ENCODE assay signal across 16 cellular contexts in genomic region chr17:66747561-66748275, GRCh38.
DNase-seq lines count a peak whose midpoint lies in the region; ATAC-seq, FAIRE-seq and TF ChIP-seq lines count a peak whose summit lies in the region.
"Had no signal": no experiment of that assay in that cellular context is flagged by ENCODE, and none has a peak within 500 bp of the region (broad histone marks: within the 10 kb centered on the region; RNA-seq: fewer than 3 reads in every experiment).

No MANE protein-coding gene starts in this region.

- no TSS peak for BruUV-seq in K562 (replicated peaks; lab: Mats Ljungman, UMichigan)

- H3K9me1 ChIP-seq in K562 (ENCODE audit: control insufficient read depth, insufficient read depth, low read length): no peaks in the 10 kb centered on the region

- WGBS in K562 (ENCODE audit: insufficient coverage, low coverage, missing lambda C conversion rate): 59% methylated on average over 17 of the region's 17 CpGs
- 82 to 92% (median 86%) methylated on average over 17 of the region's 17 CpGs for WGBS in small intestine, 3 donors

- H3K27me3 ChIP-seq in MG63 (no peaks in the 10 kb centered on the region), K562 (ENCODE audit: control insufficient read depth in 2 of 2, insufficient read depth in 2 of 2, low read length in 2 of 2) (no peaks in the 10 kb centered on the region), small intestine (ENCODE audit: control insufficient read depth in 2 of 2, insufficient read depth in 2 of 2, low read length in 2 of 2) (no peaks in the 10 kb centered on the region)

- peaks cover 10% of the 10 kb centered on the region for H3K36me3 Mint-ChIP-seq in effector memory CD8-positive, alpha-beta T cell (ENCODE audit: insufficient read depth)

- H3K4me2 ChIP-seq in K562 (ENCODE audit: insufficient read depth, low read length): no peak overlapping the region

- no peak for TF ChIP-seq CTCF in K562 (IDR thresholded peaks at IDR 0.05 in 2 of 3, conservative IDR thresholded peaks at IDR 0.05 in 1 of 3; ENCODE audit: insufficient read depth in 2 of 3, low read depth in 1 of 3, low read length in 3 of 3)

- intact Hi-C loops in K562 (cut with micrococcal nuclease): no loop called here

- DNase-seq in DMS 273 (lab: John Stamatoyannopoulos, UW; ENCODE audit: unreplicated experiment) (peak; percentile 85), MG63 (peak; percentile 31), K562 (ENCODE audit: extremely low read depth in 1 of 4, low spot score in 3 of 4) (no peak), myocyte (ENCODE audit: low read depth) (peak; percentile 43), NCI-H510A (lab: John Stamatoyannopoulos, UW) (no peak), small intestine (no peak)
- no peak for DNase-seq in effector memory CD8-positive, alpha-beta T cell
- DNase-seq: activated CD8-positive, alpha-beta memory T cell treated with anti-CD3 and anti-CD28 coated beads, Interleukin-2, amount 50 U/mL, for 4 hours; activated naive CD8-positive, alpha-beta T cell treated with anti-CD3 and anti-CD28 coated beads for 36 hours; CD4-positive, CD25-positive, alpha-beta regulatory T cell; dermis blood vessel endothelial cell; kidney glomerular epithelial cell; NCI-H748 treated with DMSO at 0.1 percent for 48 hours; SIG-M5 had no signal

- H3K27me3 Mint-ChIP-seq in effector memory CD8-positive, alpha-beta T cell: no peaks in the 10 kb centered on the region
- H3K27me3 Mint-ChIP-seq: activated naive CD8-positive, alpha-beta T cell treated with anti-CD3 and anti-CD28 coated beads for 36 hours; CD4-positive, CD25-positive, alpha-beta regulatory T cell; stimulated activated naive CD8-positive, alpha-beta T cell treated with anti-CD3 and anti-CD28 coated beads, Interleukin-15, Interleukin-2, amounts not matched to agents 100 ng/mL and 50 ng/mL, for 24 hours had no signal

- no peaks in the 10 kb centered on the region for H3K9me3 Mint-ChIP-seq in effector memory CD8-positive, alpha-beta T cell
- H3K9me3 Mint-ChIP-seq: activated naive CD8-positive, alpha-beta T cell treated with anti-CD3 and anti-CD28 coated beads for 36 hours; CD4-positive, CD25-positive, alpha-beta regulatory T cell; stimulated activated naive CD8-positive, alpha-beta T cell treated with anti-CD3 and anti-CD28 coated beads, Interleukin-15, Interleukin-2, amounts not matched to agents 100 ng/mL and 50 ng/mL, for 24 hours had no signal

- H3K4me1 ChIP-seq in K562 (replicated peaks in 1 of 2; ENCODE audit: control insufficient read depth in 2 of 2, insufficient read depth in 2 of 2, low read length in 2 of 2): peaks cover 0 to 3% of the 10 kb centered on the region in 2 experiments; a peak in 1 of 5 replicates
- no peaks in the 10 kb centered on the region for H3K4me1 ChIP-seq in small intestine (ENCODE audit: control insufficient read depth in 2 of 2, insufficient read depth in 1 of 2, low read depth in 1 of 2, low read length in 1 of 2)

- H3K4me3 ChIP-seq in MG63 (no peak overlapping the region), K562 (no peak overlapping the region), small intestine (ENCODE audit: low read depth in 1 of 2, low read length in 2 of 2) (no peak overlapping the region)

- H3K9ac ChIP-seq in K562 (ENCODE audit: insufficient read depth in 1 of 2, low read depth in 2 of 2, low read length in 2 of 2): no peak overlapping the region

- CTCF ChIA-PET in K562 (lab: Yijun Ruan, JAX; ENCODE audit: low intra/inter-chr PET ratio): no interaction called here

- H3K9me3 ChIP-seq in MG63 (no peaks in the 10 kb centered on the region), K562 (replicated peaks; ENCODE audit: control insufficient read depth, insufficient read depth, low read depth, low read length) (no peaks in the 10 kb centered on the region), small intestine (ENCODE audit: control insufficient read depth, low read depth) (no peaks in the 10 kb centered on the region)

- TF ChIP-seq EP300 in K562 (IDR thresholded peaks at IDR 0.05; ENCODE audit: low read length): no peak

- in situ Hi-C loops in K562 (cut with MboI): no loop called here

- no peak overlapping the region for H3K4me3 Mint-ChIP-seq in effector memory CD8-positive, alpha-beta T cell
- H3K4me3 Mint-ChIP-seq: activated naive CD8-positive, alpha-beta T cell treated with anti-CD3 and anti-CD28 coated beads for 36 hours; CD4-positive, CD25-positive, alpha-beta regulatory T cell; stimulated activated naive CD8-positive, alpha-beta T cell treated with anti-CD3 and anti-CD28 coated beads, Interleukin-15, Interleukin-2, amounts not matched to agents 100 ng/mL and 50 ng/mL, for 24 hours had no signal

- H3K4me1 Mint-ChIP-seq in effector memory CD8-positive, alpha-beta T cell (ENCODE audit: low read depth in 2 of 2): peaks cover 0 to 1% of the 10 kb centered on the region in 2 donors
- H3K4me1 Mint-ChIP-seq: activated naive CD8-positive, alpha-beta T cell treated with anti-CD3 and anti-CD28 coated beads for 36 hours; CD4-positive, CD25-positive, alpha-beta regulatory T cell had no signal

- no peak for TF ChIP-seq POLR2A in K562 (conservative IDR thresholded peaks at IDR 0.05)

- H2AFZ ChIP-seq in K562 (ENCODE audit: low read depth, low read length): no peak overlapping the region

- no peaks in the 10 kb centered on the region for H3K79me2 ChIP-seq in K562 (ENCODE audit: control insufficient read depth, insufficient read depth, low read length)

- POLR2A ChIA-PET in K562 (lab: Yijun Ruan, JAX): interaction anchor here (0.8 to 2.0 kb wide), 3 partner anchors 11 to 16 kb away, joined by 3 to 5 read pairs (median 5); no protein-coding TSS in a partner anchor

- H4K20me1 ChIP-seq in K562 (replicated peaks; ENCODE audit: control insufficient read depth, insufficient read depth, low read length): 0 out of 2 replicates have a peak, but pooled peaks cover 3% of the 10 kb centered on the region

- ATAC-seq in K562 (no peak), HG03175 (IDR thresholded peaks at IDR 0.05; ENCODE audit: unreplicated experiment) (no peak)
- no peak for ATAC-seq in effector memory CD8-positive, alpha-beta T cell (replicated peaks)

- no peak for TF ChIP-seq RAD21 in K562 (CRISPR knock-in tag; conservative IDR thresholded peaks at IDR 0.05 in 1 of 2, IDR thresholded peaks at IDR 0.05 in 1 of 2)

- no peak overlapping the region for H3K27ac Mint-ChIP-seq in effector memory CD8-positive, alpha-beta T cell
- H3K27ac Mint-ChIP-seq: CD4-positive, CD25-positive, alpha-beta regulatory T cell; stimulated activated naive CD8-positive, alpha-beta T cell treated with anti-CD3 and anti-CD28 coated beads, Interleukin-15, Interleukin-2, amounts not matched to agents 100 ng/mL and 50 ng/mL, for 24 hours had no signal

- FAIRE-seq in K562 (lab: Jason Lieb, UNC) (no peak), small intestine (lab: Jason Lieb, UNC) (no peak)

- H3K27ac ChIP-seq in K562 (ENCODE audit: extremely low read depth, low read depth, low read length): no peak overlapping the region
- no peak overlapping the region for H3K27ac ChIP-seq in small intestine (ENCODE audit: low read depth in 1 of 2, low read length in 1 of 2)

- H3K36me3 ChIP-seq in MG63 (peaks cover 9% of the 10 kb centered on the region), K562 (ENCODE audit: control insufficient read depth, insufficient read depth, low read length) (peaks cover 8% of the 10 kb centered on the region; the same call in 2 of the 3 replicates), small intestine (ENCODE audit: control insufficient read depth in 2 of 2, insufficient read depth in 2 of 2, low read length in 2 of 2) (peaks cover 2 to 8% of the 10 kb centered on the region in 2 donors)

TF ChIP-seq in K562, 482 proteins besides CTCF, POLR2A, EP300 and RAD21:
- TF ChIP-seq JUND (IDR thresholded peaks at IDR 0.05; ENCODE audit: borderline replicate concordance, low read depth, low read length) (peak; percentile 21; the same call in 1 of the 2 replicates), JUND (tag; IDR thresholded peaks at IDR 0.05; ENCODE audit: borderline replicate concordance, low read depth, low read length) (no peak), NFE2 (IDR thresholded peaks at IDR 0.05; ENCODE audit: low read depth) (peak; percentile 68), ETS2 (tag; IDR thresholded peaks at IDR 0.05; ENCODE audit: borderline replicate concordance, poor library complexity, severe bottlenecking) (no peak), MAFG (tag; conservative IDR thresholded peaks at IDR 0.05) (0 out of 2 replicates have a peak, but pooled peaks have one; percentile 6), ZBTB8A (IDR thresholded peaks at IDR 0.05; ENCODE audit: partially characterized antibody) (no peak), FOSL1 (tag; conservative IDR thresholded peaks at IDR 0.05) (peak; percentile 55), CREM (IDR thresholded peaks at IDR 0.05; ENCODE audit: low read depth) (peak; percentile 15; the same call in 1 of the 2 replicates)

Comparison
In these comparisons a context has a peak if more than half of its experiments do, and no peak if none do; other contexts are left out.
1. DNase-seq: peak in DMS 273 (single experiment), MG63 (single experiment) and myocyte (single experiment); none in K562 (0 of 4), NCI-H510A (single experiment), small intestine (single experiment) and effector memory CD8-positive, alpha-beta T cell (0 of 3).